In genomic region chr15:51240066-51240465, GRCh38 we compare ENCODE assay signal across 1 cellular context.
TF ChIP-seq lines count a peak whose summit lies in the region.

No MANE protein-coding gene starts in this region.

TF ChIP-seq in GM12878, 131 proteins besides CTCF, POLR2A, EP300 and RAD21 (continued from another document):
- TF ChIP-seq E4F1 (IDR thresholded peaks at IDR 0.05; ENCODE audit: borderline replicate concordance, partially characterized antibody): no peak
- no peak for TF ChIP-seq PRDM15 (CRISPR knock-in tag; IDR thresholded peaks at IDR 0.05)
- no peak for TF ChIP-seq YY1 (IDR thresholded peaks at IDR 0.05; ENCODE audit: low read depth, low read length)
TF ChIP-seq in GM12878: peak in this region for 1.
